In the genomic region with DNA sequence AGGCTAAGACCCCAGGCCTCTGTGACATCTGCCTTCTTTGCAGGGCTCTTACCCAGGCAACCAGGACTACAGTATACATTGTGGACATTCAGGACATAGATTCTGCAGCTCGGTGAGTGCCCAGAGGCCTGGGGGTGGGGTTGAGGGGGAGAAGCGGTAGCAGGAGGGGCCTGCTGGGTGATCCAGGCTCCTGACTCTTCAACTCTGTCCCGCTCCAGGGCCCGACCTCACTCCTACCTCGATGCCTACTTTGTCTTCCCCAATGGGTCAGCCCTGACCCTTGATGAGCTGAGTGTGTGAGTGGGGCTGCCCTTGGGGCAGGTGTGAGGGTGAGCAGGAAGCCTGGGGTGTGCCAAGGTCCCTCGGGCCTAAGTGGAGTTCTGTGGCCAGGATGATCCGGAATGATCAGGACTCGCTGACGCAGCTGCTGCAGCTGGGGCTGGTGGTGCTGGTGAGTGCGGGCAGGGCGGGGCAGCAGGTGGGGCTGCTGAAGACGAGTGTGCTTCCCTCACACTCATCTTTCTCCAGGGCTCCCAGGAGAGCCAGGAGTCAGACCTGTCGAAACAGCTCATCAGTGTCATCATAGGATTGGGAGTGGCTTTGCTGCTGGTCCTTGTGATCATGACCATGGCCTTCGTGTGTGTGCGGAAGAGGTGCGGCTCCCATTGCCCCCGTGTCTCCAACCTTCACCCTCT, we compare ENCODE assay signal across 16 cellular contexts. TPM values are rescaled to one million over a fixed set of nuclear protein-coding genes. Genes with fewer than 3 reads are reported as not detected.
"Had no signal": no experiment of that assay in that cellular context is flagged by ENCODE, and none has a peak within 500 bp of the region (broad histone marks: within the 10 kb centered on the region; RNA-seq: fewer than 3 reads in every experiment).

No MANE protein-coding gene starts in this region.

- DNase-seq: activated CD4-positive, alpha-beta T cell treated with anti-CD3 and anti-CD28 coated beads, Interleukin-2, amount 50 U/mL, for 48 hours; activated gamma-delta T cell treated with Interleukin-2 at 50 U/mL for 16 hours; activated naive CD8-positive, alpha-beta T cell treated with anti-CD3 and anti-CD28 coated beads for 36 hours; activated T-cell treated with anti-CD3 and anti-CD28 coated beads, Interleukin-2, amount 50 U/mL, for 4 hours; brain microvascular endothelial cell; erythroblast; hypothalamus; kidney glomerular epithelial cell; retina; stimulated activated CD4-positive, alpha-beta T cell treated with anti-CD3 and anti-CD28 coated beads, Interleukin-15, amount 100 ng/mL, for 24 hours; stomach had no signal

- H3K27me3 ChIP-seq: brain microvascular endothelial cell had no signal

- H3K36me3 ChIP-seq: brain microvascular endothelial cell, neutrophil, stomach, thoracic aorta had no signal

- H3K4me1 ChIP-seq: stomach had no signal

- ATAC-seq: activated CD4-positive, CD25-positive, alpha-beta regulatory T cell treated with anti-CD3 and anti-CD28 coated beads, Interleukin-2, amount 50 U/mL, for 24 hours; activated T-cell treated with anti-CD3 and anti-CD28 coated beads, Interleukin-2, amount 50 U/mL, for 4 hours had no signal

- H3K27ac ChIP-seq: brain microvascular endothelial cell, neutrophil, stomach, thoracic aorta had no signal

- H3K4me3 ChIP-seq: stomach, thoracic aorta had no signal

RNA-seq across cellular contexts. Expression of a gene that starts 40.2 kb away (rescaled TPM):
- total RNA-seq: activated T-cell treated with anti-CD3 and anti-CD28 coated beads, Interleukin-2, amount 50 U/mL, for 4 hours; lower leg skin; stomach; thoracic aorta; urinary bladder had no signal
- polyA plus RNA-seq: stomach had no signal

RNA-seq across cellular contexts. Expression of a gene that starts 40.3 kb away (rescaled TPM):
- total RNA-seq: activated naive CD8-positive, alpha-beta T cell treated with anti-CD3 and anti-CD28 coated beads for 36 hours; activated T-cell treated with anti-CD3 and anti-CD28 coated beads, Interleukin-2, amount 50 U/mL, for 4 hours; lower leg skin; stomach; thoracic aorta; urinary bladder had no signal
- polyA plus RNA-seq: stomach, urinary bladder had no signal

RNA-seq across cellular contexts. Expression of a gene that starts 41.0 kb away (rescaled TPM):
- total RNA-seq: thoracic aorta, urinary bladder had no signal
- polyA plus RNA-seq: urinary bladder had no signal
